In the genomic region with DNA sequence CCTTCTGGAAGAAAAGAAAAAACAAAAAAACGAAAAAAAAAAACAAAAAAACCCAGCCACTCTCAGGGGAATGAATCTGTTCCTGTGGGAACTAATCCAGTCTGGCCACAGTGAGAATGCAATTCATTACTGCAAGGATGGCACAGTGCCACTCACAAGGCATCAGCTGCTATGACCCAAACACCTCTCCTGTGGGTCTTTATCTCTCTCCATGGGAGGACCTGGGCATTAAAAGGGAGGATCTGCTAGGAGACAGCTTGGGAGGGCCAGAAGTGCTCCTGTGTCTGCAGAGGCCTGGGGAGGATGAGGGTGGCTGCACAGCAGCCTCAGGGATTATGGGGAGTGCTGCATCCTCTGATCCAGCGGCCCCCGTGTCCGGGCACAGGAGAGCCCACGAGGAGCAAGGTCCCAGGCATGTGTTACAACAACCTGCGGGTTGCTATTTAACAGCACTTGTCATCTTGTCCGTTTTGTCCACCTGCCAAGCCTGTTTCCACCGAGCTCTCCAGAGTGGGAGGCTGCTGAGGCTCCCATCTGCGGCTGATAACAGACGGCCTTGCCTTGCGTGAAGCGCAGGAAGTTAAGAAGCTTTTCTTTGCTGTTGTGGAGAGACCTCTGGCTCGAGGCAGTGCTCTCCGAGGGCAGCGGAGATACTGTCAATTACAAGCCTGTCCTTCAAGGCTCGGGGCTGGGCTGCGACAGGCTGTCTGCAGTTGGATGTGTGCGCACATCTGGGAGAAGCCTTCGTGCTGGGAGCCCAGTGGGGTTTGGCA, we compare ENCODE assay signal across 21 cellular contexts.
DNase-seq lines count a peak whose midpoint lies in the region; ATAC-seq and TF ChIP-seq lines count a peak whose summit lies in the region.
"Had no signal": no experiment of that assay in that cellular context is flagged by ENCODE, and none has a peak within 500 bp of the region (broad histone marks: within the 10 kb centered on the region; RNA-seq: fewer than 3 reads in every experiment).

No MANE protein-coding gene starts in this region.

- peaks cover 38% of the 10 kb centered on the region for H3K27me3 Mint-ChIP-seq in activated T-cell treated with anti-CD3 and anti-CD28 coated beads, Interleukin-2, amount 50 U/mL, for 72 hours (ENCODE audit: low read depth)
- H3K27me3 Mint-ChIP-seq: activated CD4-positive, alpha-beta T cell treated with anti-CD3 and anti-CD28 coated beads, Interleukin-2, amount 10 ng/mL, durations not matched to agents 24 days and 14 days had no signal

- WGBS in heart right ventricle, 2 donors = 22 to 26% methylated on average over 19 of the region's 19 CpGs

- no peaks in the 10 kb centered on the region for H3K36me3 Mint-ChIP-seq in activated T-cell treated with anti-CD3 and anti-CD28 coated beads, Interleukin-2, amount 50 U/mL, for 72 hours (ENCODE audit: insufficient read depth in 2 of 2)
- H3K36me3 Mint-ChIP-seq: naive B cell had no signal

- intact Hi-C loops in heart right ventricle (cut with DNase I) = loop anchor here in 8 of 10 donors (2.0 to 10.0 kb wide), 2 partner anchors 177 to 179 kb away; no protein-coding TSS in a partner anchor

- TF ChIP-seq CTCF in heart right ventricle (IDR thresholded peaks at IDR 0.05) = no peak

- no peaks in the 10 kb centered on the region for H3K9me3 ChIP-seq in heart right ventricle
- no peaks in the 10 kb centered on the region for H3K9me3 ChIP-seq in effector memory CD4-positive, alpha-beta T cell (ENCODE audit: control insufficient read depth, low read length)
- H3K9me3 ChIP-seq: ovary, SJSA1, uterus had no signal

- peaks cover 0 to 14% (median 7%) of the 10 kb centered on the region in 9 donors for H3K4me1 ChIP-seq in heart right ventricle
- H3K4me1 ChIP-seq in effector memory CD4-positive, alpha-beta T cell (ENCODE audit: control insufficient read depth, insufficient read depth, low read length, poor library complexity, severe bottlenecking) = no peaks in the 10 kb centered on the region
- H3K4me1 ChIP-seq: SJSA1, uterus had no signal

- H3K4me1 Mint-ChIP-seq in activated T-cell treated with anti-CD3 and anti-CD28 coated beads, Interleukin-2, amount 50 U/mL, for 72 hours (ENCODE audit: low read depth) = no peaks in the 10 kb centered on the region
- H3K4me1 Mint-ChIP-seq: naive B cell had no signal

- no peak overlapping the region for H3K4me3 Mint-ChIP-seq in activated T-cell treated with anti-CD3 and anti-CD28 coated beads, Interleukin-2, amount 50 U/mL, for 72 hours
- H3K4me3 Mint-ChIP-seq: activated CD4-positive, alpha-beta T cell treated with anti-CD3 and anti-CD28 coated beads, Interleukin-2, amount 10 ng/mL, durations not matched to agents 24 days and 14 days; endodermal cell; naive B cell had no signal

- no peaks in the 10 kb centered on the region for H3K9me3 Mint-ChIP-seq in activated T-cell treated with anti-CD3 and anti-CD28 coated beads, Interleukin-2, amount 50 U/mL, for 72 hours
- H3K9me3 Mint-ChIP-seq: activated CD4-positive, alpha-beta T cell treated with anti-CD3 and anti-CD28 coated beads, Interleukin-2, amount 10 ng/mL, durations not matched to agents 24 days and 14 days had no signal

- peaks cover 0 to 12% (median 0%) of the 10 kb centered on the region in 7 donors for H3K27me3 ChIP-seq in heart right ventricle
- H3K27me3 ChIP-seq in effector memory CD4-positive, alpha-beta T cell (replicated peaks; ENCODE audit: control insufficient read depth, insufficient read depth, low read length, poor library complexity, severe bottlenecking) = no peaks in the 10 kb centered on the region
- H3K27me3 ChIP-seq: ovary, SJSA1, uterus had no signal

- no peaks in the 10 kb centered on the region for H3K36me3 ChIP-seq in heart right ventricle
- no peaks in the 10 kb centered on the region for H3K36me3 ChIP-seq in effector memory CD4-positive, alpha-beta T cell (ENCODE audit: control insufficient read depth, insufficient read depth, low read length)
- H3K36me3 ChIP-seq: ovary, SJSA1, uterus had no signal

- ATAC-seq in heart right ventricle = peak; percentile 29 to 79 (median 66)
- ATAC-seq in activated T-cell treated with anti-CD3 and anti-CD28 coated beads, Interleukin-2, amount 50 U/mL, for 72 hours (replicated peaks in 1 of 2) = no peak
- no peak for ATAC-seq in HG02884 (IDR thresholded peaks at IDR 0.05; ENCODE audit: unreplicated experiment)

- H3K27ac ChIP-seq in heart right ventricle = peak overlapping the region in 4 of 10 donors; percentile 7 to 25 (median 11)
- H3K27ac ChIP-seq in effector memory CD4-positive, alpha-beta T cell (ENCODE audit: insufficient read depth, low read length, poor library complexity, severe bottlenecking) = no peak overlapping the region
- H3K27ac ChIP-seq: ovary, SJSA1, uterus had no signal

- DNase-seq in Ammon's horn (ENCODE audit: low spot score) = peak; percentile 9
- peak; percentile 38 for DNase-seq in ELF-1 (ENCODE audit: low read depth, low spot score)
- DNase-seq in NCI-H82 (lab: John Stamatoyannopoulos, UW) = peak; percentile 88
- DNase-seq in heart right ventricle = peak; percentile 23 to 42
- no peak for DNase-seq in activated T-cell treated with anti-CD3 and anti-CD28 coated beads, Interleukin-2, amount 50 U/mL, for 72 hours
- no peak for DNase-seq in activated T-cell treated with anti-CD3 and anti-CD28 coated beads, Interleukin-2, amount 50 U/mL, for 1 hour
- DNase-seq in effector memory CD4-positive, alpha-beta T cell = no peak
- DNase-seq: activated CD4-positive, alpha-beta T cell treated with anti-CD3 and anti-CD28 coated beads, Interleukin-2, amount 10 ng/mL, durations not matched to agents 24 days and 14 days; activated CD8-positive, alpha-beta memory T cell treated with anti-CD3 and anti-CD28 coated beads, Interleukin-2, amount 50 U/mL, for 48 hours; endodermal cell; H7; KG1; naive B cell; NCI-H2227 treated with DMSO at 0.1 percent for 48 hours; stimulated activated CD4-positive, alpha-beta T cell treated with anti-CD3 and anti-CD28 coated beads, Interleukin-4, amount 100 ng/mL, for 4 hours; T-helper 9 cell; uterus had no signal

- no peak overlapping the region for H3K27ac Mint-ChIP-seq in activated T-cell treated with anti-CD3 and anti-CD28 coated beads, Interleukin-2, amount 50 U/mL, for 72 hours
- H3K27ac Mint-ChIP-seq: activated CD4-positive, alpha-beta T cell treated with anti-CD3 and anti-CD28 coated beads, Interleukin-2, amount 10 ng/mL, durations not matched to agents 24 days and 14 days; endodermal cell; naive B cell had no signal

- H3K4me3 ChIP-seq in heart right ventricle = no peak overlapping the region
- H3K4me3 ChIP-seq in effector memory CD4-positive, alpha-beta T cell (ENCODE audit: insufficient read depth, low read depth, low read length, poor library complexity, severe bottlenecking) = no peak overlapping the region
- H3K4me3 ChIP-seq: ovary, SJSA1, smooth muscle cell, uterus had no signal

Comparison
In these comparisons a context has a peak if more than half of its experiments do, and no peak if none do; other contexts are left out.
1. DNase-seq: peak in Ammon's horn (single experiment), ELF-1 (single experiment), NCI-H82 (single experiment) and heart right ventricle (2 of 2); none in activated T-cell treated with anti-CD3 and anti-CD28 coated beads, Interleukin-2, amount 50 U/mL, for 72 hours (0 of 2), activated T-cell treated with anti-CD3 and anti-CD28 coated beads, Interleukin-2, amount 50 U/mL, for 1 hour (single experiment) and effector memory CD4-positive, alpha-beta T cell (0 of 3).
2. ATAC-seq: peak in heart right ventricle (8 of 8); none in activated T-cell treated with anti-CD3 and anti-CD28 coated beads, Interleukin-2, amount 50 U/mL, for 72 hours (0 of 2) and HG02884 (single experiment).